In the genomic region with DNA sequence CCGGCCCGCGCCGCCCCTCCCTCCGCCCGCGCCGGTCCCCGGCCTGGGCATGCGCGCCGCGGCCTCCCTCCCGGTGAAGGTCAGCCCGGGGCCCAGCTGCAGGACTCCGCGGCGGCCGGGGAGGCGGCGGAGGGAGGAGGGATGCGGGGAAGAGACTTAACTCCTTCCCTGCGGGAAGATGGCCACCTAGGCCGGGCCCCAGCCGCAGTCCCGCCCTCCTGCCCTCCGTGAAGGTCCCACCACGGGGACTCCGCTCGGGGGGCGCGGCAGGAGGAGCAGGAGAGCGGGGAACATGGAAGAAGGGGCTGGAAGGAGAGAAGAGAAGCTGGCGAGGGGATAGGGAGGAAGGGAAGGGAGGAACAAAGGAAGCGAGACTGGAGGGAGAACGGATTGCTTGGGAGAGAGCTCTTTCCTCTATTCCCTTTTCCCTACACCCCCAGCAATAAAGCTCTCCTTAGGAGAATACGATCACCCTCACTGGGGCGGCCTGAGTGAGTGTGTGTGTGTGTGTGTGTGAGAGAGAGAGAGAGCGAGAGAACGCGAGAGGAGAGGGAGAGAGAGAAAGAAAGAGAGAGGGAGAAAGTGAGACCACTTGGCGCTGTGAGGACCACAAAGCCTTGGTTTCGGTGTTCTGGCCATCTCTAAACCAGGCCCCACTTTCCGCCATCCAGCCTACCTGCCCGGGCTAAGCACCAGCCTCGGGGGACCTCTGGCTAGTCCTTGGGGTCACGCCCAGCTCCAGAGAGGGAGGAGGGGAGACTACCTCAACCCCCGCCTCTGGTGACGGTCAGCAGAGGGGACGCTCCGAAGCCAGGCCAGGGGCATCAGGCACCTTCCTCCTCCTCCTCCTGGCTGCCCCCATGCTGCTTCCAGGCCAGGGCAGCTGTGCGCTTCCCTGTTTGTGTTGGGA, we compare ENCODE assay signal across 8 cellular contexts. TPM values are rescaled to one million over a fixed set of nuclear protein-coding genes. Genes with fewer than 3 reads are reported as not detected.
A peak's percentile ranks its signal among the peaks of the same experiment; 100 is the strongest.
DNase-seq lines count a peak whose midpoint lies in the region; ATAC-seq and TF ChIP-seq lines count a peak whose summit lies in the region.

No MANE protein-coding gene starts in this region.

- H3K4me3 ChIP-seq in brain microvascular endothelial cell (ENCODE audit: low read depth, low read length), result peak overlapping the region; percentile 63

- H3K36me3 ChIP-seq in brain microvascular endothelial cell (replicated peaks), result no peaks in the 10 kb centered on the region

- H3K36me3 Mint-ChIP-seq in CD4-positive, alpha-beta T cell (ENCODE audit: low read depth), result no peaks in the 10 kb centered on the region

- no peaks in the 10 kb centered on the region for H3K9me3 ChIP-seq in CD4-positive, alpha-beta T cell (ENCODE audit: control insufficient read depth, low read length)

- CTCF ChIA-PET in CD4-positive, alpha-beta T cell (lab: Charles Lee), result no interaction called here

- H3K27me3 Mint-ChIP-seq in CD4-positive, alpha-beta T cell, result peaks cover 85% of the 10 kb centered on the region

- intact Hi-C loops in CD4-positive, alpha-beta T cell (cut with DNase I, micrococcal nuclease), result no loop called here
- intact Hi-C loops in sciatic nerve (cut with DNase I), result no loop called here

- POLR2A ChIA-PET in CD4-positive, alpha-beta T cell (lab: Charles Lee), result no interaction called here

- no peak for TF ChIP-seq CTCF in CD4-positive, alpha-beta T cell (IDR thresholded peaks at IDR 0.05)
- TF ChIP-seq CTCF in brain microvascular endothelial cell (IDR thresholded peaks at IDR 0.05; ENCODE audit: low read depth, low read length, missing control alignments), result no peak

- peak overlapping the region; percentile 75 for H3K4me3 Mint-ChIP-seq in CD4-positive, alpha-beta T cell

- no peak overlapping the region for H3K27ac ChIP-seq in CD4-positive, alpha-beta T cell (ENCODE audit: low read depth, low read length)
- no peak overlapping the region for H3K27ac ChIP-seq in brain microvascular endothelial cell

- no peak overlapping the region for H3K27ac Mint-ChIP-seq in CD4-positive, alpha-beta T cell

- in situ Hi-C loops in brain microvascular endothelial cell (cut with HindIII; ENCODE audit: low pct_ligation_motif_present, low sequenced_read_pairs), result no loop called here

- H3K9me3 Mint-ChIP-seq in CD4-positive, alpha-beta T cell, result no peaks in the 10 kb centered on the region

- DNase-seq in CD4-positive, alpha-beta T cell, result no peak
- peak; percentile 60 for DNase-seq in NCI-H1092 (lab: John Stamatoyannopoulos, UW)
- DNase-seq in brain microvascular endothelial cell, result peak; percentile 45
- peak; percentile 91 for DNase-seq in iPS-NIHi11 (ENCODE audit: low spot score)
- DNase-seq in sciatic nerve (ENCODE audit: low spot score), result peak; percentile 86
- no peak for DNase-seq in stimulated activated CD4-positive, alpha-beta T cell treated with anti-CD3 and anti-CD28 coated beads, Interleukin-4, amount 100 ng/mL, for 1 hour

- no peak for ATAC-seq in CD4-positive, alpha-beta T cell (ENCODE audit: poor library complexity)
- ATAC-seq in sciatic nerve, result peak; percentile 69
- no peak for ATAC-seq in HG03439 (IDR thresholded peaks at IDR 0.05; ENCODE audit: unreplicated experiment)
- no peak for ATAC-seq in HG02571 (IDR thresholded peaks at IDR 0.05; ENCODE audit: unreplicated experiment)

- peaks cover 38% of the 10 kb centered on the region for H3K4me1 Mint-ChIP-seq in CD4-positive, alpha-beta T cell (ENCODE audit: low read depth)

- peaks cover 48% of the 10 kb centered on the region for H3K27me3 ChIP-seq in CD4-positive, alpha-beta T cell (ENCODE audit: control insufficient read depth, insufficient read depth, low read length)
- H3K27me3 ChIP-seq in brain microvascular endothelial cell (replicated peaks), result peaks cover 7% of the 10 kb centered on the region

RNA-seq across cellular contexts. Expression of gene SMARCD3, which starts 3.7 kb away (rescaled TPM):
- 10 to 100 TPM; 11.8 to 14.8 TPM for total RNA-seq in CD4-positive, alpha-beta T cell
- 50.7 TPM for total RNA-seq in sciatic nerve

RNA-seq across cellular contexts. Expression of gene CHPF2, which starts 19.9 kb away (rescaled TPM):
- 10 to 100 TPM; 29.6 to 30.5 TPM for total RNA-seq in CD4-positive, alpha-beta T cell
- total RNA-seq in sciatic nerve, result 23.6 TPM

RNA-seq across cellular contexts. Expression of gene ABCF2, which starts 25.2 kb away (rescaled TPM):
- 10 to 100 TPM; 12.3 to 13.2 TPM for total RNA-seq in CD4-positive, alpha-beta T cell
- total RNA-seq in sciatic nerve, result 20.8 TPM

RNA-seq across cellular contexts. Expression of gene H2BK1, which starts 41.9 kb away (rescaled TPM):
- not detected for total RNA-seq in CD4-positive, alpha-beta T cell
- not detected for total RNA-seq in sciatic nerve

Comparison
In these comparisons a context has a peak if more than half of its experiments do, and no peak if none do; other contexts are left out.
1. DNase-seq: peak in NCI-H1092 (single experiment), brain microvascular endothelial cell (single experiment), iPS-NIHi11 (single experiment) and sciatic nerve (single experiment); none in CD4-positive, alpha-beta T cell (0 of 10) and stimulated activated CD4-positive, alpha-beta T cell treated with anti-CD3 and anti-CD28 coated beads, Interleukin-4, amount 100 ng/mL, for 1 hour (single experiment).